ENCODE assay signal across 1 cellular context in genomic region chr7:1526271-1526754, GRCh38.
TF ChIP-seq lines count a peak whose summit lies in the region.

No MANE protein-coding gene starts in this region.

TF ChIP-seq in H1, 55 proteins besides CTCF, POLR2A, EP300 and RAD21 (continued from another document):
- TF ChIP-seq CHD7 (IDR thresholded peaks at IDR 0.05; ENCODE audit: insufficient replicate concordance, low read length) (no peak), TBP (IDR thresholded peaks at IDR 0.05; ENCODE audit: low read depth, low read length) (no peak), EGR1 (IDR thresholded peaks at IDR 0.05; ENCODE audit: borderline replicate concordance, low read depth, low read length) (no peak), GTF2F1 (IDR thresholded peaks at IDR 0.05; ENCODE audit: borderline replicate concordance, low read depth, low read length) (no peak), ATF2 (IDR thresholded peaks at IDR 0.05; ENCODE audit: low read length) (no peak), CREB1 (IDR thresholded peaks at IDR 0.05) (no peak), TAF1 (IDR thresholded peaks at IDR 0.05; ENCODE audit: low read depth, low read length) (no peak), USF2 (IDR thresholded peaks at IDR 0.05; ENCODE audit: low read length) (no peak), JUN (IDR thresholded peaks at IDR 0.05; ENCODE audit: low read depth, low read length) (no peak), SP4 (IDR thresholded peaks at IDR 0.05; ENCODE audit: low read length) (no peak), RFX5 (IDR thresholded peaks at IDR 0.05; ENCODE audit: borderline replicate concordance, low read depth, low read length) (no peak), SAP30 (IDR thresholded peaks at IDR 0.05; ENCODE audit: insufficient read depth, insufficient replicate concordance, low read length) (no peak), ATF3 (IDR thresholded peaks at IDR 0.05; ENCODE audit: insufficient read depth, low read depth, low read length) (no peak), MAFK (IDR thresholded peaks at IDR 0.05; ENCODE audit: low read depth, low read length) (no peak)
